ENCODE assay signal across 15 cellular contexts in the genomic region with DNA sequence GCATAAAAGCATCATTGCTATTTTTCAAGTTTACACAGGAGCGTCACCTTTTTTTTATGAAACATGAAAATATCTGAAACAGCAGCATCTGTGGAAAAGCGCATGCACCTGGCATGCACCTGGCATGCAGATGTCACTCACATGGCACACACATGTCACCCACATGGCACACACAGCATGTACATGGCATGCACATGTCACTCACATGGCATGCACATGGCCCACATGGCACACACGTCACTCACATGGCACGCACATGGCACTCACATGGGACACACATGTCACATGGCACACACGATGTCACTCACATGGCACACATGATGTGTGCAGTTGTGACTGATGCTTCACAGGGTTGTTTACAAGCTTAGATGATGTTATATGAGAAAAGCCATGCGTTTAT.
DNase-seq lines count a peak whose midpoint lies in the region; ATAC-seq, FAIRE-seq and TF ChIP-seq lines count a peak whose summit lies in the region.
"Had no signal": no experiment of that assay in that cellular context is flagged by ENCODE, and none has a peak within 500 bp of the region (broad histone marks: within the 10 kb centered on the region; RNA-seq: fewer than 3 reads in every experiment).

No MANE protein-coding gene starts in this region.

- H3K4me1 ChIP-seq in IMR-90 (ENCODE audit: control insufficient read depth, insufficient read depth, low read length) (no peaks in the 10 kb centered on the region), GM12878 (ENCODE audit: control insufficient read depth, insufficient read depth, low read length) (no peaks in the 10 kb centered on the region)
- H3K4me1 ChIP-seq: A549, BE2C had no signal

- no peak overlapping the region for H4K5ac ChIP-seq in IMR-90 (ENCODE audit: low read depth, low read length)

- ATAC-seq in IMR-90 (ENCODE audit: low read depth) (no peak), GM12878 (no peak), GM18519 (IDR thresholded peaks at IDR 0.05; ENCODE audit: low FRiP score, unreplicated experiment) (no peak)
- ATAC-seq: A549, HCT116 had no signal

- H3K27ac Mint-ChIP-seq in glutamatergic neuron (ENCODE audit: unreplicated experiment), result peak overlapping the region; percentile 70
- H3K27ac Mint-ChIP-seq: IgD-negative memory B cell had no signal

- no peak overlapping the region for H2AFZ ChIP-seq in IMR-90 (replicated peaks; ENCODE audit: low read length, poor library complexity)
- no peak overlapping the region for H2AFZ ChIP-seq in GM12878 (ENCODE audit: control insufficient read depth, low read depth, low read length)

- H3K79me1 ChIP-seq in IMR-90 (ENCODE audit: low read depth in 1 of 2, low read length in 2 of 2), result peaks cover 0 to 6% of the 10 kb centered on the region in 2 experiments; a peak in 2 of 4 replicates

- H3K4ac ChIP-seq in IMR-90 (ENCODE audit: low read depth, low read length), result no peak overlapping the region

- H3K4me2 ChIP-seq in IMR-90 (ENCODE audit: low read depth, low read length), result no peak overlapping the region
- no peak overlapping the region for H3K4me2 ChIP-seq in GM12878 (ENCODE audit: control insufficient read depth, insufficient read depth)
- H3K4me2 ChIP-seq: A549 had no signal

- no peak overlapping the region for H3K27ac ChIP-seq in IMR-90 (ENCODE audit: insufficient read depth, low read length)
- H3K27ac ChIP-seq in GM12878 (ENCODE audit: control insufficient read depth, insufficient read depth), result no peak overlapping the region
- no peak overlapping the region for H3K27ac ChIP-seq in caudate nucleus (ENCODE audit: low read depth, low read length)
- H3K27ac ChIP-seq: A549, C4-2B, HL-60 had no signal

- H4K91ac ChIP-seq in IMR-90 (ENCODE audit: insufficient read depth, low read depth, low read length), result no peak overlapping the region

- H3K23ac ChIP-seq in IMR-90 (ENCODE audit: low read depth, low read length), result no peak overlapping the region

- RAD21 ChIA-PET in GM12878 (lab: Charles Lee; ENCODE audit: unreplicated experiment), result no interaction called here

- H3K27me3 ChIP-seq in IMR-90 (ENCODE audit: control insufficient read depth, insufficient read depth, low read length) (no peaks in the 10 kb centered on the region), GM12878 (replicated peaks in 1 of 2; ENCODE audit: control insufficient read depth in 2 of 2, insufficient read depth in 2 of 2, low read length in 1 of 2) (no peaks in the 10 kb centered on the region)
- H3K27me3 ChIP-seq: BE2C had no signal

- no peak overlapping the region for H3K4me3 Mint-ChIP-seq in glutamatergic neuron (ENCODE audit: unreplicated experiment)
- H3K4me3 Mint-ChIP-seq: CD4-positive, alpha-beta memory T cell; IgD-negative memory B cell had no signal

- H3K9me1 ChIP-seq in IMR-90 (ENCODE audit: insufficient read depth, low read length), result peaks cover 3% of the 10 kb centered on the region

- SMC1A ChIA-PET in GM12878 (lab: Charles Lee; ENCODE audit: uncharacterized antibody, unreplicated experiment), result interaction anchor here (1.2 kb wide), 1 partner anchor 12 kb away, joined by 3 read pairs; no protein-coding TSS in a partner anchor

- H2AK5ac ChIP-seq in IMR-90 (ENCODE audit: low read depth, low read length), result peak overlapping the region; percentile 92; the same call in 1 of the 2 replicates

- H3K4me3 ChIP-seq in IMR-90 (ENCODE audit: insufficient read depth, low read depth, low read length), result no peak overlapping the region
- H3K4me3 ChIP-seq in GM12878, result no peak overlapping the region
- H3K4me3 ChIP-seq: A549 had no signal

- H4K8ac ChIP-seq in IMR-90 (ENCODE audit: low read depth in 2 of 2, low read length in 2 of 2), result peak overlapping the region in 1 of 2 experiments; percentile 49; a peak in 1 of 4 replicates

- no peaks in the 10 kb centered on the region for H3K79me2 ChIP-seq in GM12878 (ENCODE audit: control insufficient read depth, insufficient read depth, low read length)

- no peak overlapping the region for H3K56ac ChIP-seq in IMR-90 (ENCODE audit: extremely low read depth, insufficient read depth, low read length)

- peaks cover 3% of the 10 kb centered on the region for H3K27me3 Mint-ChIP-seq in glutamatergic neuron (ENCODE audit: unreplicated experiment)
- H3K27me3 Mint-ChIP-seq: CD4-positive, alpha-beta memory T cell; IgD-negative memory B cell had no signal

- no peak for FAIRE-seq in GM12878 (lab: Jason Lieb, UNC)
- FAIRE-seq: A549 had no signal

- H3K9me3 Mint-ChIP-seq in glutamatergic neuron (ENCODE audit: unreplicated experiment), result peaks cover 3% of the 10 kb centered on the region
- H3K9me3 Mint-ChIP-seq: CD4-positive, alpha-beta memory T cell; IgD-negative memory B cell had no signal

- no peak overlapping the region for H2AK9ac ChIP-seq in IMR-90 (replicated peaks; ENCODE audit: low read depth, low read length, poor library complexity)

- DNase-seq in IMR-90 (no peak), GM12878 (ENCODE audit: low read depth, low spot score) (no peak), glutamatergic neuron (no peak), NCI-H1105 (lab: John Stamatoyannopoulos, UW) (no peak), NCI-H146 treated with DMSO at 0.1 percent for 48 hours (lab: John Stamatoyannopoulos, UW; ENCODE audit: unreplicated experiment) (no peak), caudate nucleus (lab: John Stamatoyannopoulos, UW) (no peak)
- DNase-seq: BE2C; CD4-positive, alpha-beta memory T cell; DMS79 had no signal

- TF ChIP-seq POLR2A in IMR-90 (IDR thresholded peaks at IDR 0.05; ENCODE audit: low read depth, low read length) (no peak), GM12878 (IDR thresholded peaks at IDR 0.05; ENCODE audit: low read depth, low read length) (no peak)

- H3K36me3 Mint-ChIP-seq in glutamatergic neuron (ENCODE audit: unreplicated experiment), result no peaks in the 10 kb centered on the region

- 100% methylated on average over 2 of the region's 6 CpGs; no CpG with 5 or more reads in 1 of the 2 experiments for WGBS in IMR-90 (ENCODE audit: extremely low coverage in 2 of 2, insufficient read length in 1 of 2), 2 experiments
- 97% methylated on average over 6 of the region's 6 CpGs for WGBS in GM12878 (ENCODE audit: insufficient coverage, insufficient replicate concordance, low lambda C conversion rate, missing lambda C conversion rate)

- peaks cover 9% of the 10 kb centered on the region for H3K4me1 Mint-ChIP-seq in glutamatergic neuron (ENCODE audit: low read depth, unreplicated experiment)

- H2BK120ac ChIP-seq in IMR-90 (ENCODE audit: low read depth, low read length), result no peak overlapping the region

- TF ChIP-seq RAD21 in IMR-90 (IDR thresholded peaks at IDR 0.05; ENCODE audit: low read length) (no peak), GM12878 (IDR thresholded peaks at IDR 0.05; ENCODE audit: insufficient read depth, low read depth, low read length) (no peak)

- intact Hi-C loops in IMR-90 (cut with micrococcal nuclease) (no loop called here), GM12878 (cut with micrococcal nuclease; ENCODE audit: unreplicated experiment) (no loop called here)

- no peak overlapping the region for H2BK15ac ChIP-seq in IMR-90 (ENCODE audit: low read depth, low read length)

- no peak overlapping the region for H3K18ac ChIP-seq in IMR-90 (ENCODE audit: low read depth, low read length)

- BruUV-seq in IMR-90 (replicated peaks; lab: Mats Ljungman, UMichigan) (no TSS peak), GM12878 (replicated peaks; lab: Mats Ljungman, UMichigan) (no TSS peak)

- dilution Hi-C loops in IMR-90 (cut with HindIII; ENCODE audit: low sequenced_read_pairs, unreplicated experiment), result no loop called here

- no peaks in the 10 kb centered on the region for H3K9me3 ChIP-seq in IMR-90 (ENCODE audit: control insufficient read depth, insufficient read depth, low read length)
- no peaks in the 10 kb centered on the region for H3K9me3 ChIP-seq in GM12878 (replicated peaks; ENCODE audit: control insufficient read depth, insufficient read depth, low read length)
- H3K9me3 ChIP-seq: A549, BE2C had no signal

- in situ Hi-C loops in IMR-90 (cut with MboI; ENCODE audit: low sequenced_read_pairs), result no loop called here
- in situ Hi-C loops in GM12878 (cut with MboI), result no loop called here

- H3K14ac ChIP-seq in IMR-90 (replicated peaks; ENCODE audit: low read depth, low read length), result no peak overlapping the region

- no peak for TF ChIP-seq CTCF in IMR-90 (conservative IDR thresholded peaks at IDR 0.05; ENCODE audit: low read depth, low read length)
- no peak for TF ChIP-seq CTCF in GM12878 (IDR thresholded peaks at IDR 0.05 in 2 of 3, conservative IDR thresholded peaks at IDR 0.05 in 1 of 3; ENCODE audit: control insufficient read depth in 2 of 3, extremely low read depth in 1 of 3, insufficient read depth in 1 of 3, low read depth in 3 of 3, low read length in 3 of 3)
- no peak for TF ChIP-seq CTCF in glutamatergic neuron (IDR thresholded peaks at IDR 0.05; ENCODE audit: partially characterized antibody, unreplicated experiment)

- POLR2A ChIA-PET in IMR-90 (lab: Charles Lee; ENCODE audit: unreplicated experiment) (interaction anchor here (0.5 kb wide), 1 partner anchor 222 kb away, joined by 3 read pairs; no protein-coding TSS in a partner anchor), GM12878 (lab: Charles Lee) (no interaction called here)

- TF ChIP-seq EP300 in GM12878 (IDR thresholded peaks at IDR 0.05; ENCODE audit: borderline replicate concordance in 1 of 2, control insufficient read depth in 1 of 2, low read depth in 2 of 2, low read length in 2 of 2), result no peak

- H2BK5ac ChIP-seq in IMR-90 (ENCODE audit: low read depth, low read length, poor library complexity, severe bottlenecking), result no peak overlapping the region

- H2BK20ac ChIP-seq in IMR-90 (ENCODE audit: low read depth, low read length), result no peak overlapping the region

- CTCF ChIA-PET in IMR-90 (lab: Yijun Ruan, JAX), result no interaction called here
- CTCF ChIA-PET in GM12878 (lab: Yijun Ruan, JAX), result interaction anchor here (0.6 kb wide), 1 partner anchor 1240 kb away, joined by 3 read pairs; no protein-coding TSS in a partner anchor

- peaks cover 3% of the 10 kb centered on the region for H3K36me3 ChIP-seq in IMR-90 (ENCODE audit: control insufficient read depth, insufficient read depth, low read length)
- no peaks in the 10 kb centered on the region for H3K36me3 ChIP-seq in GM12878 (ENCODE audit: control insufficient read depth in 2 of 2, insufficient read depth in 2 of 2, low read length in 1 of 2)
- H3K36me3 ChIP-seq: BE2C had no signal

- H3K9ac ChIP-seq in IMR-90 (ENCODE audit: low read depth, low read length), result no peak overlapping the region
- no peak overlapping the region for H3K9ac ChIP-seq in GM12878 (ENCODE audit: control insufficient read depth, insufficient read depth, low read length)

- H4K20me1 ChIP-seq in IMR-90 (ENCODE audit: insufficient read depth, low read length) (no peaks in the 10 kb centered on the region), GM12878 (ENCODE audit: control insufficient read depth, insufficient read depth) (no peaks in the 10 kb centered on the region)

TF ChIP-seq in IMR-90, 13 proteins besides CTCF, POLR2A, EP300 and RAD21 (continues in another document):
- TF ChIP-seq MAFK (IDR thresholded peaks at IDR 0.05; ENCODE audit: low read depth, low read length), result no peak
